16 cellular contexts compared by ENCODE assay signal in the genomic region with DNA sequence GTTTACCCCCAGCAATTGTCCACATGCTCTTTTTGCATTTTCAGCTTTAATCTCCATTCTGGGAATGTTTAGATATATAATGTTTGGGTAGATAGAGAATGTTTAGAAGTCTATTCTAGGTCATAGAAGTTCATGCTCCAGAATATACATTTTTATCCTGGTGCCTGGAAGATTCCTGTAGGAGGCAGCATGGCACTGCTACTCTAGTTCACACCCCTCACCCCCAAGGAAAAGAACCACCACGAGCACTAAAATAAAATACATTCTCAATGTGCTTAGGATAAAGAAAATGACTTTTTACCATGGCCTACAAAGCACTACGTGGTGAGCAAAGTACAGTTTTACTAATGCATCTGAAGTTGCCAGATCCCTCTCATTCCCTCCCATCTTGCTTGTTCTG. TPM values are rescaled to one million over a fixed set of nuclear protein-coding genes. Genes with fewer than 3 reads are reported as not detected.
DNase-seq lines count a peak whose midpoint lies in the region; ATAC-seq and TF ChIP-seq lines count a peak whose summit lies in the region.
"Had no signal": no experiment of that assay in that cellular context is flagged by ENCODE, and none has a peak within 500 bp of the region (broad histone marks: within the 10 kb centered on the region; RNA-seq: fewer than 3 reads in every experiment).

No MANE protein-coding gene starts in this region.

- ATAC-seq in SK-N-SH treated with all-trans-retinoic acid at 6 μM for 48 hours: no peak
- ATAC-seq in Panc1: no peak
- no peak for ATAC-seq in CD8-positive, alpha-beta T cell

- TF ChIP-seq EP300 in SK-N-SH (IDR thresholded peaks at IDR 0.05; ENCODE audit: borderline replicate concordance in 1 of 2, low read depth in 1 of 2, low read length in 1 of 2): no peak

- H3K27ac ChIP-seq in SK-N-SH (ENCODE audit: low read depth in 2 of 2, low read length in 1 of 2): no peak overlapping the region
- no peak overlapping the region for H3K27ac ChIP-seq in Panc1 (ENCODE audit: low read length)
- H3K27ac ChIP-seq in fibroblast of lung (ENCODE audit: insufficient read depth, low read length): peak overlapping the region; percentile 23
- no peak overlapping the region for H3K27ac ChIP-seq in smooth muscle cell (ENCODE audit: low read depth)
- H3K27ac ChIP-seq in CD8-positive, alpha-beta T cell (ENCODE audit: low read depth, low read length): no peak overlapping the region

- TF ChIP-seq RAD21 in SK-N-SH (IDR thresholded peaks at IDR 0.05; ENCODE audit: low read length): peak; percentile 47

- H3K27me3 Mint-ChIP-seq in CD8-positive, alpha-beta T cell (ENCODE audit: low read depth): peaks cover 6% of the 10 kb centered on the region

- CTCF ChIA-PET in SK-N-SH (lab: Yijun Ruan, JAX) (interaction anchor here (1.0 to 1.9 kb wide), 5 partner anchors 27 to 202 kb away, joined by 4 to 6 read pairs (median 5); no protein-coding TSS in a partner anchor), Panc1 (lab: Charles Lee) (no interaction called here)
- CTCF ChIA-PET in CD8-positive, alpha-beta T cell (lab: Charles Lee): no interaction called here

- no TSS peak for BruUV-seq in Panc1 (replicated peaks; lab: Mats Ljungman, UMichigan)

- POLR2A ChIA-PET in SK-N-SH (lab: Yijun Ruan, JAX) (no interaction called here), Panc1 (lab: Charles Lee) (no interaction called here)
- POLR2A ChIA-PET in CD8-positive, alpha-beta T cell (lab: Charles Lee): no interaction called here

- 50% methylated on average over 2 of the region's 2 CpGs for WGBS in SK-N-SH (ENCODE audit: low lambda C conversion rate)
- 72% methylated on average over 2 of the region's 2 CpGs for WGBS in smooth muscle cell (ENCODE audit: low lambda C conversion rate)

- H3K36me3 Mint-ChIP-seq in CD8-positive, alpha-beta T cell: no peaks in the 10 kb centered on the region

- H3K4me3 Mint-ChIP-seq in CD8-positive, alpha-beta T cell: no peak overlapping the region
- H3K4me3 Mint-ChIP-seq: activated naive CD8-positive, alpha-beta T cell; central memory CD8-positive, alpha-beta T cell; T-helper 2 cell treated with Interferon-gamma antibody and Interleukin-4, amounts not matched to agents 5 μg/mL and 100 μg/mL, for 36 hours had no signal

- H4K20me1 ChIP-seq in SK-N-SH (ENCODE audit: insufficient read depth): no peaks in the 10 kb centered on the region
- no peaks in the 10 kb centered on the region for H4K20me1 ChIP-seq in fibroblast of lung (ENCODE audit: control insufficient read depth, extremely low read depth, insufficient read depth, low read length)
- peaks cover 63% of the 10 kb centered on the region for H4K20me1 ChIP-seq in smooth muscle cell (ENCODE audit: low read depth)

- H3K36me3 ChIP-seq in SK-N-SH (replicated peaks in 1 of 2; ENCODE audit: control insufficient read depth in 1 of 2, insufficient read depth in 2 of 2, low read length in 1 of 2) (peaks cover 0 to 8% of the 10 kb centered on the region in 2 experiments), Panc1 (ENCODE audit: control insufficient read depth, insufficient read depth, low read length) (no peaks in the 10 kb centered on the region), fibroblast of lung (ENCODE audit: control insufficient read depth, insufficient read depth, low read length) (no peaks in the 10 kb centered on the region), smooth muscle cell (ENCODE audit: low read depth) (no peaks in the 10 kb centered on the region)
- no peaks in the 10 kb centered on the region for H3K36me3 ChIP-seq in CD8-positive, alpha-beta T cell (ENCODE audit: insufficient read depth, low read length)

- in situ Hi-C loops in Panc1 (cut with HindIII; ENCODE audit: low pct_unique_long_range_greater_than_20kb, low sequenced_read_pairs): no loop called here

- H2AFZ ChIP-seq in SK-N-SH (ENCODE audit: low read depth) (no peak overlapping the region), fibroblast of lung (ENCODE audit: low read length) (no peak overlapping the region), smooth muscle cell (ENCODE audit: low read depth) (no peak overlapping the region)

- no peak overlapping the region for H3K27ac Mint-ChIP-seq in CD8-positive, alpha-beta T cell
- H3K27ac Mint-ChIP-seq: activated naive CD8-positive, alpha-beta T cell; T-helper 2 cell treated with Interferon-gamma antibody and Interleukin-4, amounts not matched to agents 5 μg/mL and 100 μg/mL, for 36 hours had no signal

- H3K4me2 ChIP-seq in SK-N-SH (no peak overlapping the region), fibroblast of lung (ENCODE audit: extremely low read depth, insufficient read depth, low read length) (no peak overlapping the region), smooth muscle cell (no peak overlapping the region)

- H3K4me1 Mint-ChIP-seq in CD8-positive, alpha-beta T cell (ENCODE audit: low read depth): no peaks in the 10 kb centered on the region
- H3K4me1 Mint-ChIP-seq: central memory CD8-positive, alpha-beta T cell had no signal

- H3K9ac ChIP-seq in SK-N-SH (no peak overlapping the region), fibroblast of lung (ENCODE audit: insufficient read depth, low read length) (no peak overlapping the region), smooth muscle cell (ENCODE audit: low read depth) (no peak overlapping the region)

- no peaks in the 10 kb centered on the region for H3F3A ChIP-seq in SK-N-SH (replicated peaks; ENCODE audit: insufficient read depth)
- H3F3A ChIP-seq in smooth muscle cell (ENCODE audit: low read depth): no peaks in the 10 kb centered on the region

- no peak overlapping the region for H3K4me3 ChIP-seq in SK-N-SH (ENCODE audit: low read depth in 2 of 2, low read length in 1 of 2)
- H3K4me3 ChIP-seq in Panc1 (ENCODE audit: low read depth in 2 of 2, low read length in 2 of 2): no peak overlapping the region
- no peak overlapping the region for H3K4me3 ChIP-seq in fibroblast of lung (replicated peaks in 1 of 4; ENCODE audit: control extremely low read depth in 1 of 4, insufficient read depth in 1 of 4, low read depth in 3 of 4, low read length in 4 of 4)
- H3K4me3 ChIP-seq in smooth muscle cell: no peak overlapping the region
- H3K4me3 ChIP-seq in CD8-positive, alpha-beta T cell (ENCODE audit: low read depth, low read length): no peak overlapping the region

- TF ChIP-seq CTCF in SK-N-SH (IDR thresholded peaks at IDR 0.05): peak; percentile 36
- TF ChIP-seq CTCF in Panc1 (IDR thresholded peaks at IDR 0.05): peak; percentile 34
- TF ChIP-seq CTCF in fibroblast of lung (conservative IDR thresholded peaks at IDR 0.05 in 1 of 2, IDR thresholded peaks at IDR 0.05 in 1 of 2; ENCODE audit: low read depth in 1 of 2, low read length in 2 of 2): peak; percentile 38 to 42
- peak; percentile 9 for TF ChIP-seq CTCF in smooth muscle cell (IDR thresholded peaks at IDR 0.05; ENCODE audit: borderline replicate concordance, insufficient read depth, poor library complexity, severe bottlenecking)
- TF ChIP-seq CTCF in CD8-positive, alpha-beta T cell (IDR thresholded peaks at IDR 0.05): no peak

- H3K27me3 ChIP-seq in SK-N-SH (ENCODE audit: insufficient read depth) (no peaks in the 10 kb centered on the region), Panc1 (ENCODE audit: control insufficient read depth, insufficient read depth, low read length) (no peaks in the 10 kb centered on the region), fibroblast of lung (ENCODE audit: control insufficient read depth, insufficient read depth, low read length) (no peaks in the 10 kb centered on the region), smooth muscle cell (ENCODE audit: low read depth) (no peaks in the 10 kb centered on the region)
- no peaks in the 10 kb centered on the region for H3K27me3 ChIP-seq in CD8-positive, alpha-beta T cell (ENCODE audit: insufficient read depth, low read length)

- no peaks in the 10 kb centered on the region for H3K9me3 Mint-ChIP-seq in CD8-positive, alpha-beta T cell
- H3K9me3 Mint-ChIP-seq: central memory CD8-positive, alpha-beta T cell; T-helper 2 cell treated with Interferon-gamma antibody and Interleukin-4, amounts not matched to agents 5 μg/mL and 100 μg/mL, for 36 hours had no signal

- H3K9me2 ChIP-seq in SK-N-SH: no peaks in the 10 kb centered on the region

- H3K4me1 ChIP-seq in SK-N-SH (ENCODE audit: control insufficient read depth in 1 of 2, insufficient read depth in 2 of 2, low read depth in 1 of 2, low read length in 1 of 2) (peaks cover 0 to 2% of the 10 kb centered on the region in 2 experiments; a peak in 1 of 4 replicates), Panc1 (ENCODE audit: control insufficient read depth, insufficient read depth, low read length) (peaks cover 4% of the 10 kb centered on the region; the same call in 1 of the 2 replicates), fibroblast of lung (ENCODE audit: control insufficient read depth, extremely low read depth, insufficient read depth, low read length) (peaks cover 34% of the 10 kb centered on the region), smooth muscle cell (ENCODE audit: low read depth) (peaks cover 7% of the 10 kb centered on the region)
- no peaks in the 10 kb centered on the region for H3K4me1 ChIP-seq in CD8-positive, alpha-beta T cell (ENCODE audit: insufficient read depth, low read length)

- intact Hi-C loops in Panc1 (cut with micrococcal nuclease; ENCODE audit: unreplicated experiment): no loop called here
- intact Hi-C loops in CD8-positive, alpha-beta T cell (cut with DNase I, micrococcal nuclease): no loop called here

- peaks cover 26% of the 10 kb centered on the region for H3K79me2 ChIP-seq in SK-N-SH (ENCODE audit: insufficient read depth)
- peaks cover 68% of the 10 kb centered on the region for H3K79me2 ChIP-seq in fibroblast of lung (ENCODE audit: control insufficient read depth, insufficient read depth, low read length)
- peaks cover 33% of the 10 kb centered on the region for H3K79me2 ChIP-seq in smooth muscle cell (ENCODE audit: low read depth)

- no peak for DNase-seq in SK-N-SH
- no peak for DNase-seq in Panc1 (ENCODE audit: low read depth, low spot score)
- no peak for DNase-seq in fibroblast of lung (ENCODE audit: low read depth in 2 of 2)
- no peak for DNase-seq in smooth muscle cell (lab: John Stamatoyannopoulos, UW; ENCODE audit: unreplicated experiment)
- DNase-seq in NCI-H774 (lab: John Stamatoyannopoulos, UW): no peak
- no peak for DNase-seq in CD8-positive, alpha-beta T cell
- DNase-seq in activated CD4-positive, alpha-beta T cell treated with anti-CD3 and anti-CD28 coated beads for 48 hours: no peak
- DNase-seq: 8988T; activated CD4-positive, alpha-beta T cell treated with anti-CD3 and anti-CD28 coated beads for 4 hours; MV-4-11; NCI-H748 treated with DMSO at 0.1 percent for 48 hours; RPMI8226 had no signal

- H3K9me3 ChIP-seq in SK-N-SH: no peaks in the 10 kb centered on the region
- no peaks in the 10 kb centered on the region for H3K9me3 ChIP-seq in Panc1 (ENCODE audit: control insufficient read depth, insufficient read depth, low read depth, low read length)
- no peaks in the 10 kb centered on the region for H3K9me3 ChIP-seq in fibroblast of lung (ENCODE audit: control insufficient read depth, insufficient read depth, low read depth, low read length)
- H3K9me3 ChIP-seq in smooth muscle cell (replicated peaks; ENCODE audit: low read depth): no peaks in the 10 kb centered on the region
- no peaks in the 10 kb centered on the region for H3K9me3 ChIP-seq in CD8-positive, alpha-beta T cell (ENCODE audit: low read length)

RNA-seq across cellular contexts. Expression of gene MYO1B, which starts 53.8 kb away (rescaled TPM):
- polyA plus RNA-seq in SK-N-SH (2012; rRNA removed) (20.2 and 26.5 TPM in 2 replicates), fibroblast of lung (91.0 and 194 TPM in 2 replicates), smooth muscle cell (58.8 and 69.1 TPM in 2 replicates)
- 31.0 and 32.2 TPM in 2 replicates for polyA plus RNA-seq in SK-N-SH (2012; cell fraction: cytosol; rRNA removed)
- 12.7 and 29.2 TPM in 2 replicates for polyA plus RNA-seq in SK-N-SH (2012; cell fraction: nucleus; rRNA removed)
- total RNA-seq in Panc1 (2021; ENCODE audit: unreplicated experiment) (51.5 TPM), fibroblast of lung (113 and 151 TPM in 2 replicates), smooth muscle cell (133 and 146 TPM in 2 replicates)
- polyA plus RNA-seq in Panc1 (2012; ENCODE audit: insufficient read length): 25.9 TPM
- 62.6 and 130 TPM in 2 replicates for polyA plus RNA-seq in fibroblast of lung (2012)
- 51.0 and 65.5 TPM in 2 replicates for polyA minus RNA-seq in fibroblast of lung (ENCODE audit: low replicate concordance)
- total RNA-seq in CD8-positive, alpha-beta T cell: under 1 TPM; 0.38 to 1.00 TPM

Comparison
In these comparisons a context has a peak if more than half of its experiments do, and no peak if none do; other contexts are left out.
1. RNA of gene MYO1B, which starts 53.8 kb away (total RNA-seq): 113 to 151 TPM in fibroblast of lung, 133 to 146 TPM in smooth muscle cell and 51.5 TPM in Panc1 (single experiment); 0.38 to 1.00 TPM in CD8-positive, alpha-beta T cell; every median in the first group is over 10 times any median in the second.